In genomic region chr15:90154861-90155626, GRCh38 we compare ENCODE assay signal across 1 cellular context.
TF ChIP-seq lines count a peak whose summit lies in the region.

No MANE protein-coding gene starts in this region.

TF ChIP-seq in HEK293, 187 proteins besides CTCF, POLR2A, EP300 and RAD21 (continued from another document and continues in another):
- TF ChIP-seq REST (tag by site-specific recombination; IDR thresholded peaks at IDR 0.05) (no peak), ZNF501 (tag by site-specific recombination; IDR thresholded peaks at IDR 0.05) (no peak), ZNF548 (tag by site-specific recombination; IDR thresholded peaks at IDR 0.05) (no peak), ZBTB6 (tag by site-specific recombination; IDR thresholded peaks at IDR 0.05) (no peak), ATF2 (tag by site-specific recombination; IDR thresholded peaks at IDR 0.05; ENCODE audit: low read depth) (peak; percentile 98), ZBTB10 (tag by site-specific recombination; IDR thresholded peaks at IDR 0.05) (peak; percentile 21; the same call in 1 of the 2 replicates), ZNF211 (tag by site-specific recombination; IDR thresholded peaks at IDR 0.05; ENCODE audit: low read depth) (no peak), ZNF366 (tag by site-specific recombination; conservative IDR thresholded peaks at IDR 0.05) (peak; percentile 94), GLIS2 (tag by site-specific recombination; IDR thresholded peaks at IDR 0.05) (0 out of 2 replicates have a peak, but pooled peaks have one; percentile 50), KLF10 (tag by site-specific recombination; IDR thresholded peaks at IDR 0.05) (peak; percentile 73; the same call in 1 of the 2 replicates), ZNF555 (tag by site-specific recombination; conservative IDR thresholded peaks at IDR 0.05) (no peak), ZNF174 (tag by site-specific recombination; IDR thresholded peaks at IDR 0.05) (no peak), ZNF843 (tag by site-specific recombination; IDR thresholded peaks at IDR 0.05) (peak; percentile 81), ZNF24 (tag by site-specific recombination; IDR thresholded peaks at IDR 0.05) (peak; percentile 95), ZNF658 (tag by site-specific recombination; IDR thresholded peaks at IDR 0.05) (no peak), ZSCAN16 (tag by site-specific recombination; IDR thresholded peaks at IDR 0.05) (no peak), ZNF132 (tag by site-specific recombination; IDR thresholded peaks at IDR 0.05; ENCODE audit: borderline replicate concordance) (no peak), ZNF146 (tag by site-specific recombination; IDR thresholded peaks at IDR 0.05) (no peak), ZNF600 (tag by site-specific recombination; IDR thresholded peaks at IDR 0.05) (peak; percentile 95), ZNF266 (tag by site-specific recombination; IDR thresholded peaks at IDR 0.05; ENCODE audit: low read depth) (no peak), REPIN1 (tag by site-specific recombination; IDR thresholded peaks at IDR 0.05; ENCODE audit: low read depth) (no peak), TSHZ1 (tag by site-specific recombination; IDR thresholded peaks at IDR 0.05; ENCODE audit: borderline replicate concordance) (peak; percentile 88), ZNF664 (tag by site-specific recombination; IDR thresholded peaks at IDR 0.05) (no peak), ZNF645 (tag by site-specific recombination; IDR thresholded peaks at IDR 0.05) (no peak), ZNF2 (tag by site-specific recombination; IDR thresholded peaks at IDR 0.05) (peak; percentile 57), ZBTB17 (tag by site-specific recombination; IDR thresholded peaks at IDR 0.05) (peak; percentile 97), ZNF10 (tag by site-specific recombination; IDR thresholded peaks at IDR 0.05) (peak; percentile 47; the same call in 1 of the 2 replicates), INSM2 (tag by site-specific recombination; IDR thresholded peaks at IDR 0.05) (peak; percentile 38; the same call in 1 of the 2 replicates), ZNF837 (tag by site-specific recombination; IDR thresholded peaks at IDR 0.05) (no peak), ZNF513 (tag by site-specific recombination; IDR thresholded peaks at IDR 0.05) (peak; percentile 56), ZNF138 (tag by site-specific recombination; IDR thresholded peaks at IDR 0.05; ENCODE audit: borderline replicate concordance) (no peak), BCL6B (tag by site-specific recombination; IDR thresholded peaks at IDR 0.05) (no peak), OSR2 (tag by site-specific recombination; IDR thresholded peaks at IDR 0.05) (peak; percentile 55; the same call in 1 of the 2 replicates), TCF7L2 (IDR thresholded peaks at IDR 0.05; ENCODE audit: borderline replicate concordance, low read depth, low read length) (no peak), ZNF202 (tag by site-specific recombination; IDR thresholded peaks at IDR 0.05; ENCODE audit: borderline replicate concordance) (no peak), ZNF488 (tag by site-specific recombination; IDR thresholded peaks at IDR 0.05) (no peak), BCL11B (tag by site-specific recombination; IDR thresholded peaks at IDR 0.05; ENCODE audit: low read depth) (no peak), ZBTB48 (tag by site-specific recombination; IDR thresholded peaks at IDR 0.05) (no peak)
